ENCODE assay signal across 1 cellular context in the genomic region with DNA sequence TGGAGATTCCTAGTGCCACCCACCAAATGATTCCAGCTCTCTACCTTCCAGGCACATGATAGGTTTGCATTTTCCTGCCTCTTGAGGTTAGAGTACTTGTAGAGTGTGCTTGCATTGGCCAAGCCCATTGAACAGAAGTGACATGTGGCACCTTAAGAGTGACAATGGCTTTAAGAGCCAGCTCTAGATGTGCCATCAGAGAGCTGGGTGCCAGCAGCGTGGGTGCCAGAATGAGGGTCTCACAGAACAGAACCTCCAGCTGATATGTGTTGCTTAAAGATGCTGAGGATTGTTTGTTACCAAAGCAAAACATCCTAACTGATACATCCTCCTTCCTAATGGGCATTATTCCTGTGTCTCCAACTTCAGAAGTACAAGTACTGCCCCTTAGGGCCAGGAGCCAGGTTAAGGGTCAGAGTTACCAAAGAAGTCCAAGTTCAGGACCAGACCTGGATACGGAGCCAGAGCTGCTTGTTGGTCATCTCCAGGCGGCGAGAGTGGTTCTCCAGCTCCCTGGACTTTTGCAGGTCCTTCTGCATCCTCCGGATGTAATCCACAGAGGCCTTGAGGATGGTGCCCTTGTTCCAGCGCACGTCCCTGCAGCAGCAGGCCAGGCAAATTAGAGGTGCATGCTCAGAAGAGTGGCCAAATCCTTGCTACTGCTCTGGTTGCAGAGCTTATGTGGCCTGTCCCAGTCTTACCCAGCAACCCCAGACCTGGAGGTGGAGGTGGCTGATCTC.
TF ChIP-seq lines count a peak whose summit lies in the region.

No MANE protein-coding gene starts in this region.

TF ChIP-seq in H1, 55 proteins besides CTCF, POLR2A, EP300 and RAD21:
- TF ChIP-seq CBX8 (IDR thresholded peaks at IDR 0.05; ENCODE audit: borderline replicate concordance, low read depth, low read length), result no peak
